ENCODE assay signal across 1 cellular context in genomic region chr10:63246361-63246760, GRCh38.
TF ChIP-seq lines count a peak whose summit lies in the region.

No MANE protein-coding gene starts in this region.

TF ChIP-seq in IMR-90, 13 proteins besides CTCF, POLR2A, EP300 and RAD21:
- TF ChIP-seq MXI1 (IDR thresholded peaks at IDR 0.05; ENCODE audit: borderline replicate concordance, low read depth, low read length) (no peak), RCOR1 (IDR thresholded peaks at IDR 0.05; ENCODE audit: insufficient replicate concordance, low read length) (no peak), SMC3 (IDR thresholded peaks at IDR 0.05; ENCODE audit: low read depth, low read length) (no peak), NFE2L2 (IDR thresholded peaks at IDR 0.05; ENCODE audit: low read depth, low read length) (no peak), FOS (IDR thresholded peaks at IDR 0.05; ENCODE audit: low read depth, low read length) (no peak), BHLHE40 (IDR thresholded peaks at IDR 0.05; ENCODE audit: low read depth, low read length) (no peak), CEBPB (IDR thresholded peaks at IDR 0.05; ENCODE audit: low read depth, low read length) (no peak), RFX5 (IDR thresholded peaks at IDR 0.05; ENCODE audit: low read depth, low read length) (no peak), ELK1 (IDR thresholded peaks at IDR 0.05; ENCODE audit: borderline replicate concordance, low read depth, low read length) (no peak), MAZ (IDR thresholded peaks at IDR 0.05; ENCODE audit: borderline replicate concordance, low read depth, low read length) (no peak), CHD1 (IDR thresholded peaks at IDR 0.05; ENCODE audit: low read depth, low read length) (no peak), USF2 (IDR thresholded peaks at IDR 0.05; ENCODE audit: low read depth, low read length) (no peak), MAFK (IDR thresholded peaks at IDR 0.05; ENCODE audit: low read depth, low read length) (no peak)
TF ChIP-seq in IMR-90: peak in this region for 0.
